Comparison of ENCODE assay signal across 1 cellular context in genomic region chr5:51397996-51398395, GRCh38.
A peak's percentile ranks its signal among the peaks of the same experiment; 100 is the strongest.
TF ChIP-seq lines count a peak whose summit lies in the region.

No MANE protein-coding gene starts in this region.

TF ChIP-seq in neural cell, 6 proteins besides CTCF, POLR2A, EP300 and RAD21:
- TF ChIP-seq REST (IDR thresholded peaks at IDR 0.05; ENCODE audit: borderline replicate concordance) (no peak), POLR2AphosphoS5 (IDR thresholded peaks at IDR 0.05) (peak; percentile 26), TAF1 (IDR thresholded peaks at IDR 0.05; ENCODE audit: low read depth) (no peak), SMC3 (conservative IDR thresholded peaks at IDR 0.05; ENCODE audit: poor library complexity) (no peak), MXI1 (conservative IDR thresholded peaks at IDR 0.05; ENCODE audit: poor library complexity, severe bottlenecking) (no peak), EZH2 (IDR thresholded peaks at IDR 0.05; ENCODE audit: borderline replicate concordance, insufficient read depth, low read length, poor library complexity, severe bottlenecking) (no peak)
